1 cellular context compared by ENCODE assay signal in genomic region chr1:6033986-6034749, GRCh38.
TF ChIP-seq lines count a peak whose summit lies in the region.

No MANE protein-coding gene starts in this region.

TF ChIP-seq in GM23338, 12 proteins besides CTCF, POLR2A, EP300 and RAD21 (continued from another document):
- TF ChIP-seq NANOG (IDR thresholded peaks at IDR 0.05; ENCODE audit: borderline replicate concordance) (no peak), EZH2phosphoT487 (IDR thresholded peaks at IDR 0.05; ENCODE audit: unreplicated experiment) (no peak), POLR2AphosphoS5 (IDR thresholded peaks at IDR 0.05; ENCODE audit: low read depth) (no peak), ETS1 (IDR thresholded peaks at IDR 0.05) (no peak), ZNF114 (CRISPR knock-in tag; IDR thresholded peaks at IDR 0.05) (no peak)
